In the genomic region with DNA sequence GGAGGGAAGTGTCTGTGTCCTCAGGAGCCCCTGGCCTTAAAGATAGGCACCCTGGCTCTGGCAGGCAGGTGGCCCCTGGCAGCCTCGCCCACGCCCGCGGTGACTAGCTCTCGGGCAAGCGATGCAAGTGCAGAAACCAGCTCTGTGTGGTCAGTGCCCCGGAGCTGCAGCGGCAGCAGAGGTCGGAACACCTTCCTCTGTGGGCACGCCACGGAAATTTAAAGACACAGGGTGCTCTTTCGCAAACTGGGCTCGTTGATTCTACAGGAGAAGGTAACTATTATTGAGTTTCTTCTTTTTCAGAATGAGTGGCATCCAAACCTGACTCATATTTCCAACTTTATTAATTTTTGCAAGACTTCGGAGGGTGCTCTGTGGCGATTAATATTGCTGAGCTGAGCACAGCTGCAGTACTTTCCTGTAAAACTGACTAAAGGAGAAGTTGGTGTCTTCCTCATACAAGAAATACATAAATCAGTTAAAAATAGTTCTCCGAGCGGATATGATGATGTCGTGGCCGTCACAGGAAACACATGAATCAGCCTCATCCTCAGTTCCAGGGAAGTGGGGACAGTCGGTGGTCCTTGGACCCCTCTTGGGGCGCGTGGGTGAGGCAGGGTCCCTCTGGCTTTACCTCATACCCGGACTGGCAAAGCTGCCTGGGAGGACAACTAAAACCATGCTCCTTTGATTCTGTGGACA, we compare ENCODE assay signal across 8 cellular contexts.
DNase-seq lines count a peak whose midpoint lies in the region; ATAC-seq lines count a peak whose summit lies in the region.

No MANE protein-coding gene starts in this region.

- ATAC-seq in GM18907 (IDR thresholded peaks at IDR 0.05; ENCODE audit: unreplicated experiment) (no peak), HG03196 (IDR thresholded peaks at IDR 0.05; ENCODE audit: unreplicated experiment) (no peak)

- no peaks in the 10 kb centered on the region for H3K79me2 ChIP-seq in mesendoderm (ENCODE audit: control insufficient read depth, insufficient read depth, low read length)

- H3K27ac Mint-ChIP-seq in T-helper 1 cell treated with Interleukin-12 subunit alpha and Interleukin-12 subunit beta and Interleukin-4 antibody, amounts not matched to agents 30 μg/mL and 1 μg/mL, for 36 hours: peak overlapping the region; percentile 98

- no peak overlapping the region for H2BK15ac ChIP-seq in mesendoderm (replicated peaks; ENCODE audit: low read depth)

- H3K4me2 ChIP-seq in mesendoderm (ENCODE audit: low read length): no peak overlapping the region

- H4K8ac ChIP-seq in mesendoderm (ENCODE audit: low read depth, low read length): no peak overlapping the region

- no peak overlapping the region for H3K18ac ChIP-seq in mesendoderm (ENCODE audit: low read length)

- no peaks in the 10 kb centered on the region for H3K9me3 Mint-ChIP-seq in T-helper 1 cell treated with Interleukin-12 subunit alpha and Interleukin-12 subunit beta and Interleukin-4 antibody, amounts not matched to agents 30 μg/mL and 1 μg/mL, for 36 hours

- no peaks in the 10 kb centered on the region for H3K36me3 Mint-ChIP-seq in T-helper 1 cell treated with Interleukin-12 subunit alpha and Interleukin-12 subunit beta and Interleukin-4 antibody, amounts not matched to agents 30 μg/mL and 1 μg/mL, for 36 hours (ENCODE audit: low read depth)

- whole genome bisulfite sequencing in mesendoderm (ENCODE audit: extremely low coverage, insufficient coverage, low lambda C conversion rate): no CpG with 5 or more reads among the region's 23 CpGs

- H3K79me1 ChIP-seq in mesendoderm (ENCODE audit: low read length): no peaks in the 10 kb centered on the region

- peak overlapping the region; percentile 83 for H3K4me3 Mint-ChIP-seq in T-helper 1 cell treated with Interleukin-12 subunit alpha and Interleukin-12 subunit beta and Interleukin-4 antibody, amounts not matched to agents 30 μg/mL and 1 μg/mL, for 36 hours

- no peaks in the 10 kb centered on the region for H3K27me3 ChIP-seq in mesendoderm (ENCODE audit: insufficient read depth, low read length, poor library complexity)

- no peak overlapping the region for H2AK5ac ChIP-seq in mesendoderm (ENCODE audit: low read length)

- no peak overlapping the region for H4K5ac ChIP-seq in mesendoderm (ENCODE audit: low read length)

- H2BK5ac ChIP-seq in mesendoderm (ENCODE audit: low read length): no peak overlapping the region

- H3K56ac ChIP-seq in mesendoderm (ENCODE audit: low read length): no peak overlapping the region

- H3K27ac ChIP-seq in caudate nucleus (ENCODE audit: low read depth, low read length): peak overlapping the region; percentile 52
- no peak overlapping the region for H3K27ac ChIP-seq in mesendoderm (ENCODE audit: low read depth, low read length)

- no peak overlapping the region for H3K23ac ChIP-seq in mesendoderm (ENCODE audit: low read length)

- DNase-seq in ELR (ENCODE audit: low read depth) (peak; percentile 80), caudate nucleus (lab: John Stamatoyannopoulos, UW) (peak in 1 of 61 donors; percentile 10), pons (ENCODE audit: low spot score) (peak; percentile 12), mesendoderm (no peak), NCI-H2196 (lab: John Stamatoyannopoulos, UW; ENCODE audit: unreplicated experiment) (no peak)

- no peak overlapping the region for H3K9ac ChIP-seq in mesendoderm (ENCODE audit: low read length)

- no peak overlapping the region for H2BK120ac ChIP-seq in mesendoderm (ENCODE audit: low read depth, low read length)

- H3K4ac ChIP-seq in mesendoderm (ENCODE audit: low read depth, low read length): no peak overlapping the region

- H3K27me3 Mint-ChIP-seq in T-helper 1 cell treated with Interleukin-12 subunit alpha and Interleukin-12 subunit beta and Interleukin-4 antibody, amounts not matched to agents 30 μg/mL and 1 μg/mL, for 36 hours (ENCODE audit: low read depth): no peaks in the 10 kb centered on the region

- H3K4me1 ChIP-seq in mesendoderm (ENCODE audit: control insufficient read depth, low read depth, low read length): no peaks in the 10 kb centered on the region

- H3K4me3 ChIP-seq in mesendoderm (ENCODE audit: low read length): no peak overlapping the region

- no peaks in the 10 kb centered on the region for H3K36me3 ChIP-seq in mesendoderm (ENCODE audit: control insufficient read depth, insufficient read depth, low read length)

- peaks cover 50% of the 10 kb centered on the region for H3K4me1 Mint-ChIP-seq in T-helper 1 cell treated with Interleukin-12 subunit alpha and Interleukin-12 subunit beta and Interleukin-4 antibody, amounts not matched to agents 30 μg/mL and 1 μg/mL, for 36 hours (ENCODE audit: low read depth)

Comparison
In these comparisons a context has a peak if more than half of its experiments do, and no peak if none do; other contexts are left out.
1. DNase-seq: peak in ELR (single experiment) and pons (single experiment); none in mesendoderm (single experiment) and NCI-H2196 (single experiment).